In genomic region chr16:58125781-58126335, GRCh38 we compare ENCODE assay signal across 12 cellular contexts. TPM values are rescaled to one million over a fixed set of nuclear protein-coding genes. Genes with fewer than 3 reads are reported as not detected.
DNase-seq lines count a peak whose midpoint lies in the region; ATAC-seq and TF ChIP-seq lines count a peak whose summit lies in the region.
"Had no signal": no experiment of that assay in that cellular context is flagged by ENCODE, and none has a peak within 500 bp of the region (broad histone marks: within the 10 kb centered on the region; RNA-seq: fewer than 3 reads in every experiment).

No MANE protein-coding gene starts in this region.

- H3K79me2 ChIP-seq in OCI-LY7 (ENCODE audit: insufficient read depth, low read depth, low read length), result peaks cover 72% of the 10 kb centered on the region

- DNase-seq in DMS53 (lab: John Stamatoyannopoulos, UW) (peak; percentile 32), DMS53 treated with DMSO at 0.1 percent for 48 hours (lab: John Stamatoyannopoulos, UW; ENCODE audit: unreplicated experiment) (no peak), OCI-LY7 (ENCODE audit: low spot score) (peak; percentile 17), endothelial cell (ENCODE audit: low spot score) (no peak), sigmoid colon (no peak), OCI-M2 (lab: John Stamatoyannopoulos, UW; ENCODE audit: unreplicated experiment) (no peak)
- DNase-seq: activated CD4-positive, CD25-positive, alpha-beta regulatory T cell; aorta; ovary had no signal

- no peaks in the 10 kb centered on the region for H3K9me2 ChIP-seq in OCI-LY7 (ENCODE audit: insufficient read depth, low read length)

- TF ChIP-seq EP300 in sigmoid colon (IDR thresholded peaks at IDR 0.05), result no peak

- H3K36me3 ChIP-seq in OCI-LY7 (ENCODE audit: insufficient read depth, low read length) (peaks cover 5% of the 10 kb centered on the region; the same call in 1 of the 2 replicates), sigmoid colon (no peaks in the 10 kb centered on the region)
- H3K36me3 ChIP-seq: ovary had no signal

- no peaks in the 10 kb centered on the region for H3K9me3 Mint-ChIP-seq in endothelial cell (ENCODE audit: unreplicated experiment)

- H3K27me3 ChIP-seq in sigmoid colon, result no peaks in the 10 kb centered on the region
- H3K27me3 ChIP-seq: ovary had no signal

- peak overlapping the region; percentile 79 for H3K27ac Mint-ChIP-seq in endothelial cell (ENCODE audit: unreplicated experiment)

- TF ChIP-seq CTCF in OCI-LY7 (conservative IDR thresholded peaks at IDR 0.05; ENCODE audit: low read length) (peak; percentile 60), endothelial cell (IDR thresholded peaks at IDR 0.05; ENCODE audit: unreplicated experiment) (no peak), sigmoid colon (IDR thresholded peaks at IDR 0.05) (no peak)

- WGBS in sigmoid colon, 2 donors, result 60 to 67% methylated on average over 10 of the region's 10 CpGs

- peaks cover 10% of the 10 kb centered on the region for H3K36me3 Mint-ChIP-seq in endothelial cell (ENCODE audit: low read depth, unreplicated experiment)

- H3K27ac ChIP-seq in OCI-LY7 (ENCODE audit: low read depth, low read length, poor library complexity, severe bottlenecking), result no peak overlapping the region
- peak overlapping the region; percentile 89 to 95 (median 92) for H3K27ac ChIP-seq in sigmoid colon
- H3K27ac ChIP-seq: 22Rv1 had no signal

- no TSS peak for BruUV-seq in OCI-LY7 (replicated peaks; lab: Mats Ljungman, UMichigan)

- H3K4me3 ChIP-seq in OCI-LY7 (ENCODE audit: low read depth, low read length, poor library complexity, severe bottlenecking) (peak overlapping the region; percentile 99), sigmoid colon (no peak overlapping the region)
- H3K4me3 ChIP-seq: ovary had no signal

- TF ChIP-seq POLR2A in sigmoid colon (IDR thresholded peaks at IDR 0.05), result no peak

- CTCF ChIA-PET in OCI-LY7 (lab: Charles Lee; ENCODE audit: unreplicated experiment), result interaction anchor here (1.0 kb wide), 2 partner anchors 91 to 102 kb away, joined by 3 read pairs; no protein-coding TSS in a partner anchor

- no peak for ATAC-seq in GM21515 (IDR thresholded peaks at IDR 0.05; ENCODE audit: unreplicated experiment)
- ATAC-seq in HG03045 (IDR thresholded peaks at IDR 0.05; ENCODE audit: unreplicated experiment), result no peak

- H3K4me3 Mint-ChIP-seq in endothelial cell (ENCODE audit: unreplicated experiment), result no peak overlapping the region

- no peaks in the 10 kb centered on the region for H3K9me3 ChIP-seq in OCI-LY7 (ENCODE audit: low read length)
- no peaks in the 10 kb centered on the region for H3K9me3 ChIP-seq in sigmoid colon
- H3K9me3 ChIP-seq: ovary had no signal

- H3K4me2 ChIP-seq in OCI-LY7 (ENCODE audit: low read length), result peak overlapping the region; percentile 97

- intact Hi-C loops in OCI-LY7 (cut with micrococcal nuclease; ENCODE audit: unreplicated experiment) (loop anchor here (5.0 kb wide), 1 partner anchor 229 kb away; no protein-coding TSS in a partner anchor), sigmoid colon (cut with DNase I) (loop anchor here (5.0 to 10.0 kb wide), 5 partner anchors 71 to 1191 kb away; partner anchors contain the start of genes CSNK2A2, HERPUD1, KATNB1 and KIFC3)

- POLR2A ChIA-PET in OCI-LY7 (lab: Charles Lee), result interaction anchor here (0.5 to 0.8 kb wide), 2 partner anchors 124 to 181 kb away, joined by 3 to 4 read pairs; a partner anchor contains a TSS

- H3K27me3 Mint-ChIP-seq in endothelial cell (ENCODE audit: unreplicated experiment), result peaks cover 8% of the 10 kb centered on the region

- no peak overlapping the region for H2AFZ ChIP-seq in OCI-LY7 (ENCODE audit: low read length)

- peaks cover 60% of the 10 kb centered on the region for H3K4me1 Mint-ChIP-seq in endothelial cell (ENCODE audit: unreplicated experiment)

- H4K20me1 ChIP-seq in OCI-LY7 (ENCODE audit: insufficient read depth, low read length), result peaks cover 49% of the 10 kb centered on the region

- H3K4me1 ChIP-seq in OCI-LY7 (ENCODE audit: insufficient read depth, low read length, poor library complexity, severe bottlenecking), result peaks cover 47% of the 10 kb centered on the region
- peaks cover 0 to 70% (median 61%) of the 10 kb centered on the region in 4 donors for H3K4me1 ChIP-seq in sigmoid colon

RNA-seq across cellular contexts. Expression of gene CFAP20, which starts 3.3 kb away (rescaled TPM):
- total RNA-seq in OCI-LY7 (2014; rRNA removed; shearing (Covaris generic)), result 65.6 and 89.2 TPM in 2 replicates
- 46.4 and 46.9 TPM in 2 replicates for total RNA-seq in OCI-LY7 (2022)
- 89.7 TPM for total RNA-seq in endothelial cell (ENCODE audit: unreplicated experiment)
- total RNA-seq in sigmoid colon, result 10 to 100 TPM; 11.9 to 42.5 (median 26.6) TPM
- 10 to 100 TPM; 17.4 to 30.1 (median 28.3) TPM for polyA plus RNA-seq in sigmoid colon

Comparison
In these comparisons a context has a peak if more than half of its experiments do, and no peak if none do; other contexts are left out.
1. DNase-seq: peak in DMS53 (single experiment) and OCI-LY7 (single experiment); none in DMS53 treated with DMSO at 0.1 percent for 48 hours (single experiment), endothelial cell (single experiment), sigmoid colon (single experiment) and OCI-M2 (single experiment).